9 cellular contexts compared by ENCODE assay signal in genomic region chr1:32939655-32940371, GRCh38. TPM values are rescaled to one million over a fixed set of nuclear protein-coding genes. Genes with fewer than 3 reads are reported as not detected.
DNase-seq lines count a peak whose midpoint lies in the region; FAIRE-seq and TF ChIP-seq lines count a peak whose summit lies in the region.
"Had no signal": no experiment of that assay in that cellular context is flagged by ENCODE, and none has a peak within 500 bp of the region (broad histone marks: within the 10 kb centered on the region; RNA-seq: fewer than 3 reads in every experiment).

No MANE protein-coding gene starts in this region.

- H3K27me3 Mint-ChIP-seq in activated T-cell treated with anti-CD3 and anti-CD28 coated beads, Interleukin-2, amount 50 U/mL, for 24 hours: no peaks in the 10 kb centered on the region
- H3K27me3 Mint-ChIP-seq: IgD-negative memory B cell had no signal

- no peak for TF ChIP-seq EP300 in suprapubic skin (IDR thresholded peaks at IDR 0.05)

- H3K9me3 ChIP-seq in right atrium auricular region: no peaks in the 10 kb centered on the region
- H3K9me3 ChIP-seq in suprapubic skin: no peaks in the 10 kb centered on the region

- WGBS in suprapubic skin: 52% methylated on average over 4 of the region's 4 CpGs

- H3K27me3 ChIP-seq in right atrium auricular region (no peaks in the 10 kb centered on the region), suprapubic skin (no peaks in the 10 kb centered on the region)

- FAIRE-seq in urothelium cell line (lab: Jason Lieb, UNC): no peak

- TF ChIP-seq CTCF in right atrium auricular region (IDR thresholded peaks at IDR 0.05): no peak
- TF ChIP-seq CTCF in suprapubic skin (IDR thresholded peaks at IDR 0.05): no peak

- H3K36me3 ChIP-seq in right atrium auricular region (peaks cover 58% of the 10 kb centered on the region), suprapubic skin (peaks cover 83% of the 10 kb centered on the region)

- no peak overlapping the region for H3K4me3 ChIP-seq in right atrium auricular region
- H3K4me3 ChIP-seq in suprapubic skin: no peak overlapping the region

- H3K27ac ChIP-seq in right atrium auricular region (peak overlapping the region; percentile 14 to 48), suprapubic skin (peak overlapping the region; percentile 5)

- no peak overlapping the region for H3K4me3 Mint-ChIP-seq in activated T-cell treated with anti-CD3 and anti-CD28 coated beads, Interleukin-2, amount 50 U/mL, for 24 hours
- H3K4me3 Mint-ChIP-seq: IgD-negative memory B cell had no signal

- DNase-seq in activated T-cell treated with anti-CD3 and anti-CD28 coated beads, Interleukin-2, amount 50 U/mL, for 24 hours: no peak
- no peak for DNase-seq in activated T-cell treated with anti-CD3 and anti-CD28 coated beads, Interleukin-2, amount 50 U/mL, for 1 hour
- peak; percentile 41 to 56 for DNase-seq in activated T-cell treated with anti-CD3 and anti-CD28 coated beads, Interleukin-2, amount 50 U/mL, for 48 hours
- DNase-seq in right atrium auricular region (ENCODE audit: low spot score): peak; percentile 68
- no peak for DNase-seq in suprapubic skin (ENCODE audit: low spot score in 2 of 2)
- no peak for DNase-seq in NCI-H1417 treated with DMSO at 0.1 percent for 48 hours (lab: John Stamatoyannopoulos, UW)
- no peak for DNase-seq in NCI-H1694 treated with DMSO at 0.1 percent for 48 hours (lab: John Stamatoyannopoulos, UW)
- DNase-seq in urothelium cell line (ENCODE audit: low spot score): no peak

- H3K27ac Mint-ChIP-seq in activated T-cell treated with anti-CD3 and anti-CD28 coated beads, Interleukin-2, amount 50 U/mL, for 24 hours: peak overlapping the region; percentile 79
- H3K27ac Mint-ChIP-seq: IgD-negative memory B cell had no signal

- H3K4me1 Mint-ChIP-seq in activated T-cell treated with anti-CD3 and anti-CD28 coated beads, Interleukin-2, amount 50 U/mL, for 24 hours (ENCODE audit: low read depth): peaks cover 40% of the 10 kb centered on the region
- H3K4me1 Mint-ChIP-seq: IgD-negative memory B cell had no signal

- H3K9me3 Mint-ChIP-seq in activated T-cell treated with anti-CD3 and anti-CD28 coated beads, Interleukin-2, amount 50 U/mL, for 24 hours: no peaks in the 10 kb centered on the region
- H3K9me3 Mint-ChIP-seq: IgD-negative memory B cell had no signal

- peaks cover 89% of the 10 kb centered on the region for H3K36me3 Mint-ChIP-seq in activated T-cell treated with anti-CD3 and anti-CD28 coated beads, Interleukin-2, amount 50 U/mL, for 24 hours (ENCODE audit: low read depth)

- TF ChIP-seq POLR2A in suprapubic skin (IDR thresholded peaks at IDR 0.05): no peak

- peaks cover 0 to 25% of the 10 kb centered on the region in 2 donors for H3K4me1 ChIP-seq in right atrium auricular region
- H3K4me1 ChIP-seq in suprapubic skin: peaks cover 21% of the 10 kb centered on the region

RNA-seq across cellular contexts. Expression of gene RNF19B, which starts 24.8 kb away (rescaled TPM):
- total RNA-seq in right atrium auricular region (10 to 100 TPM; 10.2 to 10.3 TPM), suprapubic skin (10 to 100 TPM; 33.1 to 55.5 (median 43.0) TPM)

RNA-seq across cellular contexts. Expression of gene TMEM54, which starts 38.6 kb away (rescaled TPM):
- total RNA-seq in right atrium auricular region (10 to 100 TPM in 1 of 2 donors, 1 to 10 TPM in 1; 4.7 to 37.9 TPM), suprapubic skin (100 to 1,000 TPM in 3 of 4 donors, 10 to 100 TPM in 1; 61.9 to 283 (median 228) TPM)

RNA-seq across cellular contexts. Expression of gene HPCA, which starts 53.5 kb away (rescaled TPM):
- total RNA-seq in right atrium auricular region (not detected), suprapubic skin (not detected)

Comparison
In these comparisons a context has a peak if more than half of its experiments do, and no peak if none do; other contexts are left out.
1. DNase-seq: peak in activated T-cell treated with anti-CD3 and anti-CD28 coated beads, Interleukin-2, amount 50 U/mL, for 48 hours (2 of 2) and right atrium auricular region (single experiment); none in activated T-cell treated with anti-CD3 and anti-CD28 coated beads, Interleukin-2, amount 50 U/mL, for 24 hours (single experiment), activated T-cell treated with anti-CD3 and anti-CD28 coated beads, Interleukin-2, amount 50 U/mL, for 1 hour (single experiment), suprapubic skin (0 of 2), NCI-H1417 treated with DMSO at 0.1 percent for 48 hours (single experiment), NCI-H1694 treated with DMSO at 0.1 percent for 48 hours (single experiment) and urothelium cell line (single experiment).